8 cellular contexts compared by ENCODE assay signal in the genomic region with DNA sequence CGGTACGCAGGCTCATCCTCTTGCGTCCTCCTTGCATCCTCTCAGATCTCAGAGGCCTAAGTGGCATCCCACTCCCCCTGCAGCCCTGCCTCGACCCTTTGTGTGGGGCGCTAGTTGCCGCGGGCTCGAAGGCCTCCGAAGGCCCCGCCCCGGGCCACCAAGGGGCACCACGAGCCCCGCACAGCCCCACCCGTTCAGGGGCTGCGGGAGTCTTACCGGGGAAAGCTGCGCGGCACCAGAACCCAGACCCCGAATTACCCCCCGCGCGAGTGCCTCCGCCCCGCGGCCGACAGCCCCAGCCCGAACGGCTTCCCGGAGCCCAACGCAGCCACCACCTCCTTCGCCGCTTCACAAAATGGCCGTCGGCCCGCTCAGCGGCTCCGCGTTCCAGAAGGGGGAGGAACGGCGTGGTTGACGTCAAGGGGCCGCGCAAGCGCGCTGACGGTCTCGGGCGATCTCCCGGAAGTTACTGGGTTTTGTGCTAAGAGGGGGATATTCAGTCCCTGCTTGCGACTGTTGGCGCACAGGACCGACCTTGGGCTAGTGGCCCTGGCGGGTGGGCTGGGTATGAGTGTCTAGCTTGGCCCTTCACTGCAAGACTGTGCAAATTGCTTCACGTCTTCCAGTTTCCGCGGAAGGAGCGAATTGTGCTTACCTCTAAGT. TPM values are rescaled to one million over a fixed set of nuclear protein-coding genes. Genes with fewer than 3 reads are reported as not detected.
DNase-seq lines count a peak whose midpoint lies in the region; ATAC-seq and FAIRE-seq lines count a peak whose summit lies in the region.

A gene (minus strand): TSS at position 357 of the 663 bp plus-strand sequence. CDS start 31,977 bp downstream, outside the sequence.
A gene with protein sequence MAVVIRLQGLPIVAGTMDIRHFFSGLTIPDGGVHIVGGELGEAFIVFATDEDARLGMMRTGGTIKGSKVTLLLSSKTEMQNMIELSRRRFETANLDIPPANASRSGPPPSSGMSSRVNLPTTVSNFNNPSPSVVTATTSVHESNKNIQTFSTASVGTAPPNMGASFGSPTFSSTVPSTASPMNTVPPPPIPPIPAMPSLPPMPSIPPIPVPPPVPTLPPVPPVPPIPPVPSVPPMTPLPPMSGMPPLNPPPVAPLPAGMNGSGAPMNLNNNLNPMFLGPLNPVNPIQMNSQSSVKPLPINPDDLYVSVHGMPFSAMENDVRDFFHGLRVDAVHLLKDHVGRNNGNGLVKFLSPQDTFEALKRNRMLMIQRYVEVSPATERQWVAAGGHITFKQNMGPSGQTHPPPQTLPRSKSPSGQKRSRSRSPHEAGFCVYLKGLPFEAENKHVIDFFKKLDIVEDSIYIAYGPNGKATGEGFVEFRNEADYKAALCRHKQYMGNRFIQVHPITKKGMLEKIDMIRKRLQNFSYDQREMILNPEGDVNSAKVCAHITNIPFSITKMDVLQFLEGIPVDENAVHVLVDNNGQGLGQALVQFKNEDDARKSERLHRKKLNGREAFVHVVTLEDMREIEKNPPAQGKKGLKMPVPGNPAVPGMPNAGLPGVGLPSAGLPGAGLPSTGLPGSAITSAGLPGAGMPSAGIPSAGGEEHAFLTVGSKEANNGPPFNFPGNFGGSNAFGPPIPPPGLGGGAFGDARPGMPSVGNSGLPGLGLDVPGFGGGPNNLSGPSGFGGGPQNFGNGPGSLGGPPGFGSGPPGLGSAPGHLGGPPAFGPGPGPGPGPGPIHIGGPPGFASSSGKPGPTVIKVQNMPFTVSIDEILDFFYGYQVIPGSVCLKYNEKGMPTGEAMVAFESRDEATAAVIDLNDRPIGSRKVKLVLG (minus strand): TSS at position 357 of the 663 bp plus-strand sequence. CDS start 9,578 bp downstream, outside the sequence.

- intact Hi-C loops in T-helper 2 cell treated with Interferon-gamma antibody and Interleukin-4, amounts not matched to agents 100 ng/mL and 5 ng/mL, for 36 hours (cut with micrococcal nuclease): loop anchor here (1.0 to 2.0 kb wide), 6 partner anchors 35 to 290 kb away; a partner anchor contains a TSS
- intact Hi-C loops in right cardiac atrium (cut with DNase I): no loop called here

- no peaks in the 10 kb centered on the region for H3K9me3 ChIP-seq in right cardiac atrium (ENCODE audit: control insufficient read depth, low read length)

- peak within 1 kb of the TSS; percentile 93 for H3K27ac ChIP-seq in right cardiac atrium (ENCODE audit: low read length)

- WGBS in right cardiac atrium: under 1% methylated on average over 57 of the region's 57 CpGs

- peaks cover 5% of the 10 kb centered on the region for H3K4me1 ChIP-seq in right cardiac atrium (ENCODE audit: control insufficient read depth, insufficient read depth, low read length)

- DNase-seq in NCI-H1930 (lab: John Stamatoyannopoulos, UW) (peak; percentile 93 to 94), anterior cingulate cortex (lab: John Stamatoyannopoulos, UW) (peak; percentile 15 to 94 (median 89)), right cardiac atrium (peak; percentile 93 to 97 (median 96)), pulmonary artery endothelial cell (ENCODE audit: low read depth, low spot score) (peak; percentile 68), urothelium cell line (ENCODE audit: low spot score) (peak; percentile 99)

- no peaks in the 10 kb centered on the region for H3K27me3 ChIP-seq in right cardiac atrium (ENCODE audit: control insufficient read depth, insufficient read depth)

- ATAC-seq in GM18498 (IDR thresholded peaks at IDR 0.05; ENCODE audit: unreplicated experiment) (peak; percentile 70), HG02938 (IDR thresholded peaks at IDR 0.05; ENCODE audit: unreplicated experiment) (peak; percentile 86), right cardiac atrium (peak; percentile 97 to 98)

- peak within 1 kb of the TSS; percentile 72 for H3K4me3 ChIP-seq in right cardiac atrium (ENCODE audit: low read length)

- peak; percentile 35 for FAIRE-seq in urothelium cell line (lab: Jason Lieb, UNC)

RNA-seq across cellular contexts. Expression of the first gene that starts in this region (rescaled TPM):
- 274 and 278 TPM in 2 replicates for total RNA-seq in T-helper 2 cell treated with Interferon-gamma antibody and Interleukin-4, amounts not matched to agents 100 ng/mL and 5 ng/mL, for 36 hours
- 10 to 100 TPM; 67.5 to 82.7 (median 77.9) TPM for total RNA-seq in right cardiac atrium
- polyA plus RNA-seq in right cardiac atrium: 63.2 TPM
- total RNA-seq in pulmonary artery endothelial cell: 160 and 166 TPM in 2 replicates

RNA-seq across cellular contexts. Expression of the second gene that starts in this region (rescaled TPM):
- 130 TPM in 2 replicates for total RNA-seq in T-helper 2 cell treated with Interferon-gamma antibody and Interleukin-4, amounts not matched to agents 100 ng/mL and 5 ng/mL, for 36 hours
- 10 to 100 TPM; 46.1 to 59.1 (median 53.6) TPM for total RNA-seq in right cardiac atrium
- 8.7 TPM for polyA plus RNA-seq in right cardiac atrium
- 64.1 and 70.8 TPM in 2 replicates for total RNA-seq in pulmonary artery endothelial cell

Comparison
In these comparisons a context has a peak if more than half of its experiments do, and no peak if none do; other contexts are left out.
1. Peak in every context shown above with its lines: DNase-seq, ATAC-seq, H3K4me3 ChIP-seq and H3K27ac ChIP-seq.